Comparison of ENCODE assay signal across 11 cellular contexts in genomic region chr22:41366323-41367014, GRCh38. TPM values are rescaled to one million over a fixed set of nuclear protein-coding genes. Genes with fewer than 3 reads are reported as not detected.
DNase-seq lines count a peak whose midpoint lies in the region; ATAC-seq and TF ChIP-seq lines count a peak whose summit lies in the region.
"Had no signal": no experiment of that assay in that cellular context is flagged by ENCODE, and none has a peak within 500 bp of the region (broad histone marks: within the 10 kb centered on the region; RNA-seq: fewer than 3 reads in every experiment).

No MANE protein-coding gene starts in this region.

- H3K4me3 ChIP-seq in heart right ventricle, result peak overlapping the region in 7 of 10 donors; percentile 31 to 66 (median 54)
- H3K4me3 ChIP-seq in muscle layer of duodenum (ENCODE audit: low read depth in 1 of 2, low read length in 2 of 2), result peak overlapping the region; percentile 30 to 82
- H3K4me3 ChIP-seq in upper lobe of left lung, result peak overlapping the region in 3 of 4 donors; percentile 43 to 62 (median 58)
- H3K4me3 ChIP-seq in neural progenitor cell, result no peak overlapping the region

- H3K27me3 Mint-ChIP-seq in MCF 10A (ENCODE audit: insufficient read depth, unreplicated experiment) (no peaks in the 10 kb centered on the region), neural progenitor cell (ENCODE audit: insufficient read depth, low read depth) (peaks cover 6% of the 10 kb centered on the region)

- peak overlapping the region in 7 of 10 donors; percentile 35 to 87 (median 58) for H3K27ac ChIP-seq in heart right ventricle
- no peak overlapping the region for H3K27ac ChIP-seq in muscle layer of duodenum (ENCODE audit: low read length)
- peak overlapping the region; percentile 21 to 91 (median 70) for H3K27ac ChIP-seq in upper lobe of left lung
- H3K27ac ChIP-seq in neural progenitor cell, result no peak overlapping the region

- TF ChIP-seq CTCF in heart right ventricle (IDR thresholded peaks at IDR 0.05), result no peak
- TF ChIP-seq CTCF in MCF 10A (IDR thresholded peaks at IDR 0.05; ENCODE audit: unreplicated experiment), result no peak
- TF ChIP-seq CTCF in upper lobe of left lung (IDR thresholded peaks at IDR 0.05), result peak in 1 of 6 experiments; percentile 5
- no peak for TF ChIP-seq CTCF in neural progenitor cell (IDR thresholded peaks at IDR 0.05)

- intact Hi-C loops in heart right ventricle (cut with DNase I), result loop anchor here in 3 of 10 donors (5.0 to 10.0 kb wide), 2 partner anchors 64 to 172 kb away; partner anchors contain the start of gene ZC3H7B (in 3 of the 3)
- intact Hi-C loops in left cardiac atrium (cut with DNase I), result loop anchor here in 1 of 2 donors (10.0 kb wide), 1 partner anchor 62 kb away; the partner anchor contains the start of gene ZC3H7B
- intact Hi-C loops in MCF 10A (cut with micrococcal nuclease), result no loop called here

- H3K9me3 ChIP-seq in heart right ventricle (no peaks in the 10 kb centered on the region), muscle layer of duodenum (ENCODE audit: control insufficient read depth in 1 of 2, low read length in 2 of 2) (no peaks in the 10 kb centered on the region), upper lobe of left lung (no peaks in the 10 kb centered on the region), neural progenitor cell (ENCODE audit: low read depth) (no peaks in the 10 kb centered on the region)

- H2AFZ ChIP-seq in neural progenitor cell (replicated peaks), result no peak overlapping the region

- 60 to 64% methylated on average over 17 of the region's 17 CpGs for WGBS in heart right ventricle, 2 donors
- 56 to 65% methylated on average over 13 to 15 of the region's 17 CpGs for WGBS in upper lobe of left lung, 2 donors

- H3K4me1 ChIP-seq in heart right ventricle, result peaks cover 15 to 41% (median 27%) of the 10 kb centered on the region in 9 donors
- peaks cover 10 to 31% of the 10 kb centered on the region in 2 donors for H3K4me1 ChIP-seq in muscle layer of duodenum (ENCODE audit: control insufficient read depth in 1 of 2, insufficient read depth in 2 of 2, low read length in 2 of 2)
- H3K4me1 ChIP-seq in upper lobe of left lung, result peaks cover 27 to 51% (median 37%) of the 10 kb centered on the region in 4 donors
- peaks cover 22% of the 10 kb centered on the region for H3K4me1 ChIP-seq in neural progenitor cell

- H3K27me3 ChIP-seq in heart right ventricle, result no peaks in the 10 kb centered on the region
- no peaks in the 10 kb centered on the region for H3K27me3 ChIP-seq in muscle layer of duodenum (ENCODE audit: low read depth, low read length)
- H3K27me3 ChIP-seq in upper lobe of left lung, result no peaks in the 10 kb centered on the region
- no peaks in the 10 kb centered on the region for H3K27me3 ChIP-seq in neural progenitor cell

- BruUV-seq in MCF 10A (replicated peaks; lab: Mats Ljungman, UMichigan), result no TSS peak

- DNase-seq in heart right ventricle, result no peak
- DNase-seq in left cardiac atrium, result no peak
- DNase-seq in MCF 10A (ENCODE audit: unreplicated experiment), result no peak
- DNase-seq in upper lobe of left lung, result no peak
- DNase-seq in activated CD4-positive, alpha-beta T cell treated with anti-CD3 and anti-CD28 coated beads, Interleukin-2, amount 50 U/mL, for 48 hours, result no peak
- DNase-seq in neural progenitor cell (ENCODE audit: low spot score), result no peak
- DNase-seq: naive B cell, T-helper 9 cell had no signal

- no peak overlapping the region for H3K27ac Mint-ChIP-seq in MCF 10A (ENCODE audit: low read depth, unreplicated experiment)
- no peak overlapping the region for H3K27ac Mint-ChIP-seq in neural progenitor cell
- H3K27ac Mint-ChIP-seq: activated T-helper 1 cell treated with anti-CD3 and anti-CD28 coated beads, Interleukin-12 subunit alpha, Interleukin-12 subunit beta, Interleukin-2, Interleukin-4 antibody, amounts not matched to agents 30 ng/mL and 10 ng/mL and 1 ng/mL, durations not matched to agents 14 hours and 24 hours and 36 hours had no signal

- no peaks in the 10 kb centered on the region for H3K79me2 ChIP-seq in neural progenitor cell (ENCODE audit: low read depth)

- TF ChIP-seq EP300 in upper lobe of left lung (IDR thresholded peaks at IDR 0.05), result no peak

- no peak for TF ChIP-seq POLR2A in upper lobe of left lung (IDR thresholded peaks at IDR 0.05)

- H3K4me3 Mint-ChIP-seq in MCF 10A (ENCODE audit: unreplicated experiment) (peak overlapping the region; percentile 47), neural progenitor cell (no peak overlapping the region)
- H3K4me3 Mint-ChIP-seq: activated T-helper 1 cell treated with anti-CD3 and anti-CD28 coated beads, Interleukin-12 subunit alpha, Interleukin-12 subunit beta, Interleukin-2, Interleukin-4 antibody, amounts not matched to agents 30 ng/mL and 10 ng/mL and 1 ng/mL, durations not matched to agents 14 hours and 24 hours and 36 hours; naive B cell had no signal

- POLR2A ChIA-PET in MCF 10A (lab: Yijun Ruan, JAX), result interaction anchor here (0.6 to 4.6 kb wide), 11 partner anchors 10 to 344 kb away, joined by 3 to 46 read pairs (median 4); partner anchors contain the start of genes DESI1, RANGAP1, TEF and TOB2

- peaks cover 13% of the 10 kb centered on the region for H3F3A ChIP-seq in neural progenitor cell (ENCODE audit: low read depth)

- H3K4me2 ChIP-seq in neural progenitor cell, result no peak overlapping the region

- H3K4me1 Mint-ChIP-seq in MCF 10A (ENCODE audit: insufficient read depth, unreplicated experiment) (peaks cover 9% of the 10 kb centered on the region), neural progenitor cell (peaks cover 23% of the 10 kb centered on the region)

- CTCF ChIA-PET in MCF 10A (lab: Yijun Ruan, JAX), result interaction anchor here (0.7 to 2.2 kb wide), 2 partner anchors 11 to 174 kb away, joined by 3 to 10 read pairs; no protein-coding TSS in a partner anchor

- peaks cover 0 to 1% (median 0%) of the 10 kb centered on the region in 9 donors for H3K36me3 ChIP-seq in heart right ventricle
- no peaks in the 10 kb centered on the region for H3K36me3 ChIP-seq in muscle layer of duodenum (ENCODE audit: control insufficient read depth in 1 of 2, insufficient read depth in 2 of 2, low read length in 2 of 2)
- no peaks in the 10 kb centered on the region for H3K36me3 ChIP-seq in upper lobe of left lung
- H3K36me3 ChIP-seq in neural progenitor cell, result no peaks in the 10 kb centered on the region

- H3K9me3 Mint-ChIP-seq in MCF 10A (ENCODE audit: unreplicated experiment), result no peaks in the 10 kb centered on the region
- no peaks in the 10 kb centered on the region for H3K9me3 Mint-ChIP-seq in neural progenitor cell
- H3K9me3 Mint-ChIP-seq: activated T-helper 1 cell treated with anti-CD3 and anti-CD28 coated beads, Interleukin-12 subunit alpha, Interleukin-12 subunit beta, Interleukin-2, Interleukin-4 antibody, amounts not matched to agents 30 ng/mL and 10 ng/mL and 1 ng/mL, durations not matched to agents 14 hours and 24 hours and 36 hours; naive B cell had no signal

- H3K9ac ChIP-seq in neural progenitor cell, result no peak overlapping the region

- no peaks in the 10 kb centered on the region for H4K20me1 ChIP-seq in neural progenitor cell (ENCODE audit: low read depth)

- ATAC-seq in heart right ventricle, result no peak
- no peak for ATAC-seq in left cardiac atrium
- no peak for ATAC-seq in upper lobe of left lung (ENCODE audit: low FRiP score in 2 of 2)
- no peak for ATAC-seq in GM21723 (IDR thresholded peaks at IDR 0.05; ENCODE audit: unreplicated experiment)

- H3K36me3 Mint-ChIP-seq in MCF 10A (ENCODE audit: insufficient read depth, unreplicated experiment) (no peaks in the 10 kb centered on the region), neural progenitor cell (no peaks in the 10 kb centered on the region)
- H3K36me3 Mint-ChIP-seq: naive B cell had no signal

RNA-seq across cellular contexts. Expression of gene TEF, which starts 15.3 kb away (rescaled TPM):
- total RNA-seq in heart right ventricle (10 to 100 TPM in 9 of 10 donors, 1 to 10 TPM in 1; 8.6 to 29.1 (median 18.4) TPM), left cardiac atrium (10 to 100 TPM; 14.0 to 24.5 TPM), MCF 10A (2022) (2.2 and 4.2 TPM in 2 replicates), upper lobe of left lung (10 to 100 TPM; 12.6 to 41.8 (median 19.4) TPM), neural progenitor cell (ENCODE audit: low replicate concordance) (11.0 and 17.2 TPM in 2 replicates)
- polyA plus RNA-seq in heart right ventricle, result 10 to 100 TPM in 1 of 2 donors, 1 to 10 TPM in 1; 5.5 to 10.6 TPM

Comparison
In these comparisons a context has a peak if more than half of its experiments do, and no peak if none do; other contexts are left out.
1. H3K27ac ChIP-seq: peak in heart right ventricle (7 of 10) and upper lobe of left lung (4 of 4); none in muscle layer of duodenum (single experiment) and neural progenitor cell (single experiment).